9 cellular contexts compared by ENCODE assay signal in the genomic region with DNA sequence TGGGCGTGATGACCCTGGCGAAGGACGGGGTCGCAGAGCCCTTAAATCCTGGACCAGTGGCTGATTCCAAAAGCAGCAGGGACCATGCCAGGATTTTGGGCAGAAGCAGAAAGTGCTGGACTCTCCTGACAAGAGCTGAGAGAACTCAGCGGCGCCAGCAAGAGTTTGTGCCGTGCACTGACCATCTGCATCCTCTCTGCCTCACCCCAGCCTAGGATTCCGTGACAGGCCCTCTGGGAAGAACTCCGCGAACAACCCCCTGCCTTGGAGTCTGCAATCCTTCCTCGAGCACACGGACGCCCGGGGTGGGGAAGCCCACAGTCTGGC. TPM values are rescaled to one million over a fixed set of nuclear protein-coding genes. Genes with fewer than 3 reads are reported as not detected.
DNase-seq lines count a peak whose midpoint lies in the region; ATAC-seq and TF ChIP-seq lines count a peak whose summit lies in the region.
"Had no signal": no experiment of that assay in that cellular context is flagged by ENCODE, and none has a peak within 500 bp of the region (broad histone marks: within the 10 kb centered on the region; RNA-seq: fewer than 3 reads in every experiment).

No MANE protein-coding gene starts in this region.

- no peak for TF ChIP-seq CTCF in HCT116 (IDR thresholded peaks at IDR 0.05 in 2 of 3, conservative IDR thresholded peaks at IDR 0.05 in 1 of 3; ENCODE audit: borderline replicate concordance in 1 of 3, insufficient read depth in 1 of 3, low read depth in 2 of 3, low read length in 2 of 3)

- DNase-seq in HCT116 (ENCODE audit: low read depth, low spot score) (no peak), iPS DF 6.9 (ENCODE audit: low read depth, low spot score) (no peak), NCI-H526 treated with DMSO at 0.1 percent for 48 hours (lab: John Stamatoyannopoulos, UW) (no peak), foreskin melanocyte (no peak), GOT3 (lab: John Stamatoyannopoulos, UW) (no peak)
- DNase-seq in activated T-helper 1 cell treated with anti-CD3 and anti-CD28 coated beads, Interleukin-12 subunit alpha, Interleukin-12 subunit beta, Interleukin-2, Interleukin-4 antibody, amounts not matched to agents 30 ng/mL and 10 ng/mL and 1 ng/mL, durations not matched to agents 14 hours and 24 hours and 36 hours (ENCODE audit: low spot score): no peak
- DNase-seq in stimulated activated effector memory CD8-positive, alpha-beta T cell treated with anti-CD3 and anti-CD28 coated beads, Interleukin-12 subunit alpha, Interleukin-12 subunit beta, amount 100 ng/mL, for 72 hours (ENCODE audit: low spot score in 2 of 2): no peak

- RAD21 ChIA-PET in HCT116 (lab: Charles Lee; ENCODE audit: low non-redundant PET in 1 of 2, low total read pairs in 2 of 2, uncharacterized antibody in 2 of 2, unreplicated experiment in 2 of 2): no interaction called here

- peak overlapping the region; percentile 99 for H3K9ac ChIP-seq in HCT116 (ENCODE audit: low read length)

- peak overlapping the region; percentile 97 for H3K27ac Mint-ChIP-seq in activated T-helper 1 cell treated with anti-CD3 and anti-CD28 coated beads, Interleukin-12 subunit alpha, Interleukin-12 subunit beta, Interleukin-2, Interleukin-4 antibody, amounts not matched to agents 30 ng/mL and 10 ng/mL and 1 ng/mL, durations not matched to agents 14 hours and 24 hours and 36 hours
- peak overlapping the region; percentile 84 for H3K27ac Mint-ChIP-seq in stimulated activated effector memory CD8-positive, alpha-beta T cell treated with anti-CD3 and anti-CD28 coated beads, Interleukin-12 subunit alpha, Interleukin-12 subunit beta, amount 100 ng/mL, for 72 hours

- no peak for TF ChIP-seq POLR2A in HCT116 (IDR thresholded peaks at IDR 0.05; ENCODE audit: borderline replicate concordance, extremely low read depth, insufficient read depth, insufficient read length)

- intact Hi-C loops in HCT116 (cut with micrococcal nuclease): no loop called here
- intact Hi-C loops in activated T-helper 1 cell treated with anti-CD3 and anti-CD28 coated beads, Interleukin-12 subunit alpha, Interleukin-12 subunit beta, Interleukin-2, Interleukin-4 antibody, amounts not matched to agents 30 ng/mL and 10 ng/mL and 1 ng/mL, durations not matched to agents 14 hours and 24 hours and 36 hours (cut with micrococcal nuclease): loop anchor here (1.0 to 10.0 kb wide), 7 partner anchors 8 to 201 kb away; a partner anchor contains a TSS

- peaks cover 27% of the 10 kb centered on the region for H3K79me2 ChIP-seq in HCT116 (ENCODE audit: insufficient read depth, low read length)

- H3K4me1 Mint-ChIP-seq in activated T-helper 1 cell treated with anti-CD3 and anti-CD28 coated beads, Interleukin-12 subunit alpha, Interleukin-12 subunit beta, Interleukin-2, Interleukin-4 antibody, amounts not matched to agents 30 ng/mL and 10 ng/mL and 1 ng/mL, durations not matched to agents 14 hours and 24 hours and 36 hours (ENCODE audit: low read depth): peaks cover 26% of the 10 kb centered on the region
- peaks cover 30% of the 10 kb centered on the region for H3K4me1 Mint-ChIP-seq in stimulated activated effector memory CD8-positive, alpha-beta T cell treated with anti-CD3 and anti-CD28 coated beads, Interleukin-12 subunit alpha, Interleukin-12 subunit beta, amount 100 ng/mL, for 72 hours

- peak overlapping the region; percentile 94 for H3K4me3 Mint-ChIP-seq in activated T-helper 1 cell treated with anti-CD3 and anti-CD28 coated beads, Interleukin-12 subunit alpha, Interleukin-12 subunit beta, Interleukin-2, Interleukin-4 antibody, amounts not matched to agents 30 ng/mL and 10 ng/mL and 1 ng/mL, durations not matched to agents 14 hours and 24 hours and 36 hours
- H3K4me3 Mint-ChIP-seq in stimulated activated effector memory CD8-positive, alpha-beta T cell treated with anti-CD3 and anti-CD28 coated beads, Interleukin-12 subunit alpha, Interleukin-12 subunit beta, amount 100 ng/mL, for 72 hours: peak overlapping the region; percentile 85

- H3K27me3 ChIP-seq in HCT116 (ENCODE audit: insufficient read depth, low read length): no peaks in the 10 kb centered on the region
- H3K27me3 ChIP-seq in iPS DF 6.9 (ENCODE audit: control insufficient read depth, insufficient read depth, low read length): no peaks in the 10 kb centered on the region

- no peaks in the 10 kb centered on the region for H3K9me3 Mint-ChIP-seq in activated T-helper 1 cell treated with anti-CD3 and anti-CD28 coated beads, Interleukin-12 subunit alpha, Interleukin-12 subunit beta, Interleukin-2, Interleukin-4 antibody, amounts not matched to agents 30 ng/mL and 10 ng/mL and 1 ng/mL, durations not matched to agents 14 hours and 24 hours and 36 hours
- no peaks in the 10 kb centered on the region for H3K9me3 Mint-ChIP-seq in stimulated activated effector memory CD8-positive, alpha-beta T cell treated with anti-CD3 and anti-CD28 coated beads, Interleukin-12 subunit alpha, Interleukin-12 subunit beta, amount 100 ng/mL, for 72 hours

- peak overlapping the region; percentile 92 for H3K4me2 ChIP-seq in HCT116 (ENCODE audit: low read length)

- no CpG with 5 or more reads among the region's 14 CpGs for WGBS in iPS DF 6.9 (ENCODE audit: insufficient coverage, insufficient read length)

- H4K20me1 ChIP-seq in HCT116 (ENCODE audit: insufficient read depth): no peaks in the 10 kb centered on the region

- no peaks in the 10 kb centered on the region for H3K9me3 ChIP-seq in HCT116 (ENCODE audit: control insufficient read depth in 1 of 2, insufficient read depth in 1 of 2, low read depth in 1 of 2, low read length in 2 of 2)
- no peaks in the 10 kb centered on the region for H3K9me3 ChIP-seq in iPS DF 6.9 (ENCODE audit: control insufficient read depth, insufficient read depth, low read length)

- POLR2A ChIA-PET in HCT116 (lab: Charles Lee): no interaction called here

- CTCF ChIA-PET in HCT116 (lab: Charles Lee): interaction anchor here (1.2 kb wide), 1 partner anchor 8 kb away, joined by 3 read pairs; no protein-coding TSS in a partner anchor

- no TSS peak for BruUV-seq in HCT116 (replicated peaks; lab: Mats Ljungman, UMichigan)

- H3K36me3 ChIP-seq in HCT116 (ENCODE audit: control insufficient read depth in 1 of 2, insufficient read depth in 2 of 2, low read length in 2 of 2) (peaks cover 16 to 21% of the 10 kb centered on the region in 2 experiments; a peak in 3 of 4 replicates), iPS DF 6.9 (ENCODE audit: control insufficient read depth, insufficient read depth, low read length) (peaks cover 9% of the 10 kb centered on the region)

- H3K27me3 Mint-ChIP-seq in activated T-helper 1 cell treated with anti-CD3 and anti-CD28 coated beads, Interleukin-12 subunit alpha, Interleukin-12 subunit beta, Interleukin-2, Interleukin-4 antibody, amounts not matched to agents 30 ng/mL and 10 ng/mL and 1 ng/mL, durations not matched to agents 14 hours and 24 hours and 36 hours (ENCODE audit: insufficient read depth): peaks cover 9% of the 10 kb centered on the region

- no peaks in the 10 kb centered on the region for H3K9me2 ChIP-seq in HCT116 (ENCODE audit: insufficient read depth)

- H3K4me1 ChIP-seq in HCT116 (ENCODE audit: control insufficient read depth in 1 of 2, insufficient read depth in 2 of 2, low read length in 2 of 2) (peaks cover 6 to 20% of the 10 kb centered on the region in 2 experiments), iPS DF 6.9 (ENCODE audit: control insufficient read depth, insufficient read depth, low read length) (peaks cover 2% of the 10 kb centered on the region)

- no peak for TF ChIP-seq RAD21 in HCT116 (IDR thresholded peaks at IDR 0.05; ENCODE audit: low read depth)

- H3K36me3 Mint-ChIP-seq in activated T-helper 1 cell treated with anti-CD3 and anti-CD28 coated beads, Interleukin-12 subunit alpha, Interleukin-12 subunit beta, Interleukin-2, Interleukin-4 antibody, amounts not matched to agents 30 ng/mL and 10 ng/mL and 1 ng/mL, durations not matched to agents 14 hours and 24 hours and 36 hours (ENCODE audit: low read depth): peaks cover 25% of the 10 kb centered on the region
- peaks cover 36% of the 10 kb centered on the region for H3K36me3 Mint-ChIP-seq in stimulated activated effector memory CD8-positive, alpha-beta T cell treated with anti-CD3 and anti-CD28 coated beads, Interleukin-12 subunit alpha, Interleukin-12 subunit beta, amount 100 ng/mL, for 72 hours

- H3K4me3 ChIP-seq in HCT116 (replicated peaks in 1 of 2; ENCODE audit: low read depth in 1 of 2, low read length in 2 of 2): peak overlapping the region; percentile 99 to 100
- peak overlapping the region; percentile 73; the same call in 1 of the 2 replicates for H3K4me3 ChIP-seq in iPS DF 6.9 (ENCODE audit: low read length)

- H2AFZ ChIP-seq in HCT116 (ENCODE audit: low read depth, low read length, poor library complexity, severe bottlenecking): peak overlapping the region; percentile 35

- H3K27ac ChIP-seq in HCT116 (ENCODE audit: low read depth, low read length) (peak overlapping the region; percentile 77; the same call in 1 of the 2 replicates), iPS DF 6.9 (ENCODE audit: low read length) (no peak overlapping the region)

- no peak; the same call in 1 of the 2 replicates for ATAC-seq in HCT116
- ATAC-seq in stimulated activated effector memory CD8-positive, alpha-beta T cell treated with anti-CD3 and anti-CD28 coated beads, Interleukin-12 subunit alpha, Interleukin-12 subunit beta, amount 100 ng/mL, for 72 hours: no peak
- no peak for ATAC-seq in GM21381 (IDR thresholded peaks at IDR 0.05; ENCODE audit: unreplicated experiment)

RNA-seq across cellular contexts. Expression of a gene that starts 0.6 kb away (rescaled TPM):
- total RNA-seq in HCT116 (2021; ENCODE audit: unreplicated experiment): 242 TPM
- 232 and 287 TPM in 2 replicates for polyA plus RNA-seq in HCT116 (2012)
- 289 and 303 TPM in 2 replicates for total RNA-seq in activated T-helper 1 cell treated with anti-CD3 and anti-CD28 coated beads, Interleukin-12 subunit alpha, Interleukin-12 subunit beta, Interleukin-2, Interleukin-4 antibody, amounts not matched to agents 30 ng/mL and 10 ng/mL and 1 ng/mL, durations not matched to agents 14 hours and 24 hours and 36 hours

RNA-seq across cellular contexts. Expression of a gene that starts 22.5 kb away (rescaled TPM):
- total RNA-seq in HCT116 (2021; ENCODE audit: unreplicated experiment): 893 TPM
- 1,051 and 1,266 TPM in 2 replicates for polyA plus RNA-seq in HCT116 (2012)
- total RNA-seq in activated T-helper 1 cell treated with anti-CD3 and anti-CD28 coated beads, Interleukin-12 subunit alpha, Interleukin-12 subunit beta, Interleukin-2, Interleukin-4 antibody, amounts not matched to agents 30 ng/mL and 10 ng/mL and 1 ng/mL, durations not matched to agents 14 hours and 24 hours and 36 hours: 278 and 289 TPM in 2 replicates

RNA-seq across cellular contexts. Expression of a gene that starts 23.6 kb away (rescaled TPM):
- total RNA-seq in HCT116 (2021; ENCODE audit: unreplicated experiment): 18.7 TPM
- 18.5 and 19.0 TPM in 2 replicates for polyA plus RNA-seq in HCT116 (2012)
- 18.5 and 19.9 TPM in 2 replicates for total RNA-seq in activated T-helper 1 cell treated with anti-CD3 and anti-CD28 coated beads, Interleukin-12 subunit alpha, Interleukin-12 subunit beta, Interleukin-2, Interleukin-4 antibody, amounts not matched to agents 30 ng/mL and 10 ng/mL and 1 ng/mL, durations not matched to agents 14 hours and 24 hours and 36 hours

RNA-seq across cellular contexts. Expression of a gene that starts 33.5 kb away (rescaled TPM):
- not detected for total RNA-seq in HCT116 (2021; ENCODE audit: unreplicated experiment)
- polyA plus RNA-seq in HCT116 (2012): not detected in 2 replicates
- total RNA-seq in activated T-helper 1 cell treated with anti-CD3 and anti-CD28 coated beads, Interleukin-12 subunit alpha, Interleukin-12 subunit beta, Interleukin-2, Interleukin-4 antibody, amounts not matched to agents 30 ng/mL and 10 ng/mL and 1 ng/mL, durations not matched to agents 14 hours and 24 hours and 36 hours: not detected in 2 replicates
- total RNA-seq: T-helper 2 cell treated with Interferon-gamma antibody and Interleukin-4, amounts not matched to agents 100 ng/mL and 5 ng/mL, for 36 hours had no signal

RNA-seq across cellular contexts. Expression of a gene that starts 44.4 kb away (rescaled TPM):
- total RNA-seq in HCT116 (2021; ENCODE audit: unreplicated experiment): 0.30 TPM
- polyA plus RNA-seq in HCT116 (2012): 0.15 and 0.16 TPM in 2 replicates
- total RNA-seq in activated T-helper 1 cell treated with anti-CD3 and anti-CD28 coated beads, Interleukin-12 subunit alpha, Interleukin-12 subunit beta, Interleukin-2, Interleukin-4 antibody, amounts not matched to agents 30 ng/mL and 10 ng/mL and 1 ng/mL, durations not matched to agents 14 hours and 24 hours and 36 hours: 0.32 TPM in 1 of 2 replicates, not detected in the other
